8 cellular contexts compared by ENCODE assay signal in the genomic region with DNA sequence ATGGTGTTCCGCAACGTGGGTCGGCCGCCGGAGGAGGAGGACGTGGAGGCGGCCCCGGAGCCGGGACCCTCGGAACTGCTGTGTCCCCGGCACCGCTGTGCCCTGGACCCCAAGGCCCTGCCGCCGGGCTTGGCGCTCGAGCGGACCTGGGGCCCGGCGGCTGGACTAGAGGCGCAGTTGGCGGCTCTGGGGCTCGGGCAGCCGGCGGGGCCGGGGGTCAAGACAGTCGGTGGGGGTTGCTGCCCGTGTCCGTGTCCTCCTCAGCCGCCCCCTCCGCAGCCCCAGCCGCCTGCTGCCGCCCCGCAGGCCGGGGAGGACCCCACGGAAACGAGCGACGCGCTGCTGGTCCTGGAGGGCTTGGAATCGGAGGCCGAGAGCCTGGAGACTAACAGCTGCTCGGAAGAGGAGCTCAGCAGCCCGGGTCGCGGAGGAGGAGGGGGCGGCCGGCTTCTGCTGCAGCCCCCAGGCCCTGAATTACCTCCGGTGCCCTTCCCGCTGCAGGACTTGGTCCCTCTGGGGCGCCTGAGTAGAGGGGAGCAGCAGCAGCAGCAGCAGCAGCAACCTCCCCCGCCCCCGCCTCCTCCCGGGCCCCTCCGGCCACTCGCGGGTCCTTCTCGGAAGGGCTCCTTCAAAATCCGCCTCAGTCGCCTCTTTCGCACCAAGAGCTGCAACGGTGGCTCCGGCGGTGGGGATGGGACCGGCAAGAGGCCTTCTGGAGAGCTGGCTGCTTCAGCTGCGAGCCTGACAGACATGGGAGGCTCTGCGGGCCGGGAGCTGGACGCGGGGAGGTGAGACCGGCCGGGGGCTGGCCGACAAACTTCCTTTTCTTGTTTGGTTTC. TPM values are rescaled to one million over a fixed set of nuclear protein-coding genes. Genes with fewer than 3 reads are reported as not detected.
A peak's percentile ranks its signal among the peaks of the same experiment; 100 is the strongest.
DNase-seq lines count a peak whose midpoint lies in the region; ATAC-seq, FAIRE-seq and TF ChIP-seq lines count a peak whose summit lies in the region.

No MANE protein-coding gene starts in this region.

- peak overlapping the region; percentile 65 for H3K9ac ChIP-seq in keratinocyte (ENCODE audit: control insufficient read depth, extremely low read depth, insufficient read depth, low read length)

- no peaks in the 10 kb centered on the region for H3K9me3 Mint-ChIP-seq in MCF 10A (ENCODE audit: unreplicated experiment)

- H3K9me3 ChIP-seq in keratinocyte (ENCODE audit: control insufficient read depth, low read depth, low read length) (no peaks in the 10 kb centered on the region), spleen (no peaks in the 10 kb centered on the region)

- no peak for TF ChIP-seq POLR2A in spleen (IDR thresholded peaks at IDR 0.05)

- H3K4me3 ChIP-seq in H7 (ENCODE audit: insufficient read depth, low read depth, low read length) (peak overlapping the region; percentile 73), keratinocyte (ENCODE audit: control insufficient read depth in 2 of 3, extremely low read depth in 1 of 3, insufficient read depth in 2 of 3, low read depth in 1 of 3, low read length in 3 of 3) (peak overlapping the region; percentile 67 to 72 (median 71)), spleen (peak overlapping the region; percentile 67 to 95 (median 84))

- H3K36me3 ChIP-seq in H7 (replicated peaks; ENCODE audit: control insufficient read depth, insufficient read depth, low read length) (no peaks in the 10 kb centered on the region), keratinocyte (ENCODE audit: control insufficient read depth in 2 of 2, extremely low read depth in 1 of 2, insufficient read depth in 2 of 2, low read length in 2 of 2) (peaks cover 0 to 2% of the 10 kb centered on the region in 2 experiments), spleen (no peaks in the 10 kb centered on the region)

- TF ChIP-seq CTCF in RWPE1 (conservative IDR thresholded peaks at IDR 0.05; ENCODE audit: low read depth) = no peak
- no peak for TF ChIP-seq CTCF in MCF 10A (IDR thresholded peaks at IDR 0.05; ENCODE audit: unreplicated experiment)
- no peak for TF ChIP-seq CTCF in keratinocyte (optimal IDR thresholded peaks at IDR 0.05 in 1 of 3, IDR thresholded peaks at IDR 0.05 in 1 of 3, conservative IDR thresholded peaks at IDR 0.05 in 1 of 3; ENCODE audit: extremely low read depth in 1 of 3, insufficient read depth in 2 of 3, low read length in 3 of 3)
- TF ChIP-seq CTCF in spleen (IDR thresholded peaks at IDR 0.05 in 8 of 11, conservative IDR thresholded peaks at IDR 0.05 in 3 of 11) = no peak

- no peaks in the 10 kb centered on the region for H3K27me3 Mint-ChIP-seq in MCF 10A (ENCODE audit: insufficient read depth, unreplicated experiment)

- H3K4me1 ChIP-seq in keratinocyte (ENCODE audit: control insufficient read depth, extremely low read depth, insufficient read depth, low read length) (peaks cover 11% of the 10 kb centered on the region), spleen (peaks cover 6 to 68% (median 38%) of the 10 kb centered on the region in 6 donors)

- peaks cover 14% of the 10 kb centered on the region for H3K79me2 ChIP-seq in keratinocyte (ENCODE audit: control insufficient read depth, insufficient read depth, low read length)

- no peaks in the 10 kb centered on the region for H3K36me3 Mint-ChIP-seq in MCF 10A (ENCODE audit: insufficient read depth, unreplicated experiment)

- CTCF ChIA-PET in RWPE1 (lab: Yijun Ruan, JAX) = interaction anchor here (0.6 to 2.0 kb wide), 4 partner anchors 9 to 83 kb away, joined by 3 to 5 read pairs (median 4); no protein-coding TSS in a partner anchor
- CTCF ChIA-PET in MCF 10A (lab: Yijun Ruan, JAX) = interaction anchor here (0.5 to 6.7 kb wide), 6 partner anchors 14 to 1838 kb away, joined by 3 to 114 read pairs (median 4); no protein-coding TSS in a partner anchor

- DNase-seq in Daoy (ENCODE audit: low read depth) (peak; percentile 14), H7 (peak; percentile 69), RWPE1 (ENCODE audit: low spot score) (no peak), MCF 10A (ENCODE audit: unreplicated experiment) (peak; percentile 30), keratinocyte (ENCODE audit: low read depth, low spot score) (no peak), spleen (peak; percentile 86), HuH-7.5 (ENCODE audit: low spot score) (no peak)

- H3K4me2 ChIP-seq in keratinocyte (ENCODE audit: control insufficient read depth, extremely low read depth, insufficient read depth, low read depth, low read length) = peak overlapping the region; percentile 92

- H3K27me3 ChIP-seq in H7 (ENCODE audit: control insufficient read depth, insufficient read depth, low read length) (peaks cover 3% of the 10 kb centered on the region), keratinocyte (ENCODE audit: control insufficient read depth, extremely low read depth, insufficient read depth, low read length) (no peaks in the 10 kb centered on the region), spleen (replicated peaks in 1 of 7) (no peaks in the 10 kb centered on the region)

- peak overlapping the region; percentile 81 for H3K4me3 Mint-ChIP-seq in MCF 10A (ENCODE audit: unreplicated experiment)

- H3K27ac ChIP-seq in RWPE1 (peak overlapping the region; percentile 81), keratinocyte (ENCODE audit: control insufficient read depth, insufficient read depth, low read length) (no peak overlapping the region), spleen (peak overlapping the region; percentile 42 to 90 (median 84))

- H4K20me1 ChIP-seq in keratinocyte (ENCODE audit: control insufficient read depth, extremely low read depth, insufficient read depth, low read length) = no peaks in the 10 kb centered on the region

- H3K4me1 Mint-ChIP-seq in MCF 10A (ENCODE audit: insufficient read depth, unreplicated experiment) = peaks cover 38% of the 10 kb centered on the region

- no peak overlapping the region for H2AFZ ChIP-seq in keratinocyte (ENCODE audit: control insufficient read depth, low read length)

- ATAC-seq in HG03460 (IDR thresholded peaks at IDR 0.05; ENCODE audit: unreplicated experiment) = no peak

- no TSS peak for BruUV-seq in MCF 10A (replicated peaks; lab: Mats Ljungman, UMichigan)

- dilution Hi-C loops in keratinocyte (cut with MboI; ENCODE audit: extremely low pct_ligation_motif_present, low sequenced_read_pairs) = no loop called here

- H3K9me1 ChIP-seq in keratinocyte (ENCODE audit: control insufficient read depth, extremely low read depth, insufficient read depth, low read length) = no peaks in the 10 kb centered on the region

- intact Hi-C loops in MCF 10A (cut with micrococcal nuclease) (no loop called here), spleen (cut with DNase I; ENCODE audit: low total_unique reads) (no loop called here)

- WGBS in spleen, 5 donors = 0 to 1% (median 1%) methylated on average over 35 to 72 of the region's 72 CpGs

- POLR2A ChIA-PET in RWPE1 (lab: Yijun Ruan, JAX; ENCODE audit: low non-redundant PET) (no interaction called here), MCF 10A (lab: Yijun Ruan, JAX) (interaction anchor here (0.9 to 1.6 kb wide), 8 partner anchors 9 to 501 kb away, joined by 3 to 5 read pairs (median 3); partner anchors contain the start of gene RPL23)

- FAIRE-seq in keratinocyte (lab: Jason Lieb, UNC) = no peak

- peak overlapping the region; percentile 19 for H3K27ac Mint-ChIP-seq in MCF 10A (ENCODE audit: low read depth, unreplicated experiment)

RNA-seq across cellular contexts. Expression of gene SOCS7, which starts 0.8 kb away (rescaled TPM):
- total RNA-seq in Daoy (2014; rRNA removed; shearing (Covaris generic)) = 5.1 and 10.1 TPM in 2 replicates
- 18.3 and 25.7 TPM in 2 replicates for total RNA-seq in H7 (2014; rRNA removed; shearing (Covaris generic))
- total RNA-seq in MCF 10A (2022) = 26.2 and 32.1 TPM in 2 replicates
- polyA plus RNA-seq in keratinocyte = 7.5 to 9.2 TPM (median 7.9 TPM) in 3 replicates
- polyA plus RNA-seq in keratinocyte (2011; ENCODE audit: low read depth) = 2.7 TPM
- polyA plus RNA-seq in keratinocyte (2011; cell fraction: cytosol; rRNA removed) = 6.9 and 7.7 TPM in 2 replicates
- 20.0 and 22.0 TPM in 2 replicates for polyA plus RNA-seq in keratinocyte (2011; cell fraction: nucleus; rRNA removed)
- polyA plus RNA-seq in keratinocyte (2012; ENCODE audit: low replicate concordance) = 9.4 TPM in 2 replicates
- polyA minus RNA-seq in keratinocyte = 19.4 to 28.7 TPM (median 20.1 TPM) in 3 replicates
- polyA minus RNA-seq in keratinocyte (2011; cell fraction: cytosol; rRNA and poly(A)+ RNA removed) = 14.0 TPM
- polyA minus RNA-seq in keratinocyte (2011; cell fraction: nucleus; rRNA and poly(A)+ RNA removed) = 11.5 and 18.2 TPM in 2 replicates
- 10 to 100 TPM in 5 of 7 donors, 1 to 10 TPM in 2; 8.7 to 20.2 (median 12.0) TPM for total RNA-seq in spleen
- polyA plus RNA-seq in spleen = 1 to 10 TPM; 1.2 to 4.4 (median 1.2) TPM

RNA-seq across cellular contexts. Expression of gene GPR179, which starts 8.7 kb away (rescaled TPM):
- under 0.01 and 0.11 TPM in 2 replicates for total RNA-seq in Daoy (2014; rRNA removed; shearing (Covaris generic))
- total RNA-seq in H7 (2014; rRNA removed; shearing (Covaris generic)) = 0.04 and 0.07 TPM in 2 replicates
- total RNA-seq in MCF 10A (2022) = 0.09 and 0.37 TPM in 2 replicates
- polyA plus RNA-seq in keratinocyte = 0.01 TPM in 2 of 3 replicates, not detected in the other
- polyA plus RNA-seq in keratinocyte (2011; ENCODE audit: low read depth) = not detected
- polyA plus RNA-seq in keratinocyte (2011; cell fraction: cytosol; rRNA removed) = not detected in 2 replicates
- 0.04 and 0.05 TPM in 2 replicates for polyA plus RNA-seq in keratinocyte (2011; cell fraction: nucleus; rRNA removed)
- 0.06 TPM in 1 of 2 replicates, not detected in the other for polyA plus RNA-seq in keratinocyte (2012; ENCODE audit: low replicate concordance)
- 0.03 TPM in 1 of 3 replicates, not detected in the others for polyA minus RNA-seq in keratinocyte
- not detected for polyA minus RNA-seq in keratinocyte (2011; cell fraction: cytosol; rRNA and poly(A)+ RNA removed)
- polyA minus RNA-seq in keratinocyte (2011; cell fraction: nucleus; rRNA and poly(A)+ RNA removed) = not detected in 2 replicates
- total RNA-seq in spleen = under 1 TPM in 4 of 7 donors, not detected in 3; 0.03 to 0.17 (median 0.06) TPM
- under 1 TPM in 1 of 3 donors, not detected in 2; 0.03 TPM for polyA plus RNA-seq in spleen

RNA-seq across cellular contexts. Expression of gene MRPL45, which starts 55.5 kb away (rescaled TPM):
- total RNA-seq in Daoy (2014; rRNA removed; shearing (Covaris generic)) = 39.9 and 51.7 TPM in 2 replicates
- total RNA-seq in H7 (2014; rRNA removed; shearing (Covaris generic)) = 81.3 and 99.2 TPM in 2 replicates
- total RNA-seq in MCF 10A (2022) = 37.2 and 48.4 TPM in 2 replicates
- 47.4 to 64.9 TPM (median 53.3 TPM) in 3 replicates for polyA plus RNA-seq in keratinocyte
- 35.5 TPM for polyA plus RNA-seq in keratinocyte (2011; ENCODE audit: low read depth)
- polyA plus RNA-seq in keratinocyte (2011; cell fraction: cytosol; rRNA removed) = 50.6 and 71.3 TPM in 2 replicates
- 33.2 and 38.5 TPM in 2 replicates for polyA plus RNA-seq in keratinocyte (2011; cell fraction: nucleus; rRNA removed)
- polyA plus RNA-seq in keratinocyte (2012; ENCODE audit: low replicate concordance) = 33.2 and 33.8 TPM in 2 replicates
- polyA minus RNA-seq in keratinocyte = 17.3 to 40.7 TPM (median 37.4 TPM) in 3 replicates
- 18.6 TPM for polyA minus RNA-seq in keratinocyte (2011; cell fraction: cytosol; rRNA and poly(A)+ RNA removed)
- 9.8 and 12.3 TPM in 2 replicates for polyA minus RNA-seq in keratinocyte (2011; cell fraction: nucleus; rRNA and poly(A)+ RNA removed)
- 10 to 100 TPM; 17.4 to 25.5 (median 19.3) TPM for total RNA-seq in spleen
- 10 to 100 TPM; 17.8 to 25.6 (median 24.1) TPM for polyA plus RNA-seq in spleen

Comparison
In these comparisons a context has a peak if more than half of its experiments do, and no peak if none do; other contexts are left out.
1. DNase-seq: peak in Daoy (single experiment), H7 (single experiment), MCF 10A (single experiment) and spleen (single experiment); none in RWPE1 (single experiment), keratinocyte (single experiment) and HuH-7.5 (single experiment).
2. Peak in every context shown above with its lines, with median percentiles within 50 percentile points of each other: H3K4me3 ChIP-seq.